ENCODE assay signal across 1 cellular context in the genomic region with DNA sequence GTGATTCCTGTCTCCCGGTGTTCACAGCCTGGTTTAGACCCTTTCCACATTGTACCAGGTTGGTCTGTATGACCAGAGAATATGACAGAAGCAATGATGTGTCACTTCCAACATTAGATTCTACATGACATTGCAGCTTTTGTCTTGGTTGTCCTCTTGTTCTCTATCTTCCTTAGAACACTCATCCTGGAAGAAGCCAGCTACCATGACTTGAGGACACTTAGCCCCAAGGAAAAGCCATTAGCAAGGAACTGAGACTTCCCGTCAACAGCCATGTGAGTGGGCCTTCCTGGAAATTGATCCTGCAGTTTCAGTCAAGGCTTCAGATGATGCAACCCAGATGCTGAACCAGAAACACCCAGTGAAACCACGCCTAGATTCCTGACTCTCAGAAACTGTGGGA.
TF ChIP-seq lines count a peak whose summit lies in the region.

No MANE protein-coding gene starts in this region.

TF ChIP-seq in HepG2, 621 proteins besides CTCF, POLR2A, EP300 and RAD21 (continued from another document and continues in another):
- TF ChIP-seq, protein P1, sequence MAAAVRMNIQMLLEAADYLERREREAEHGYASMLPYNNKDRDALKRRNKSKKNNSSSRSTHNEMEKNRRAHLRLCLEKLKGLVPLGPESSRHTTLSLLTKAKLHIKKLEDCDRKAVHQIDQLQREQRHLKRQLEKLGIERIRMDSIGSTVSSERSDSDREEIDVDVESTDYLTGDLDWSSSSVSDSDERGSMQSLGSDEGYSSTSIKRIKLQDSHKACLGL (CRISPR knock-in tag; IDR thresholded peaks at IDR 0.05): no peak
- TF ChIP-seq, protein P2, sequence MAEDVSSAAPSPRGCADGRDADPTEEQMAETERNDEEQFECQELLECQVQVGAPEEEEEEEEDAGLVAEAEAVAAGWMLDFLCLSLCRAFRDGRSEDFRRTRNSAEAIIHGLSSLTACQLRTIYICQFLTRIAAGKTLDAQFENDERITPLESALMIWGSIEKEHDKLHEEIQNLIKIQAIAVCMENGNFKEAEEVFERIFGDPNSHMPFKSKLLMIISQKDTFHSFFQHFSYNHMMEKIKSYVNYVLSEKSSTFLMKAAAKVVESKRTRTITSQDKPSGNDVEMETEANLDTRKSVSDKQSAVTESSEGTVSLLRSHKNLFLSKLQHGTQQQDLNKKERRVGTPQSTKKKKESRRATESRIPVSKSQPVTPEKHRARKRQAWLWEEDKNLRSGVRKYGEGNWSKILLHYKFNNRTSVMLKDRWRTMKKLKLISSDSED (CRISPR knock-in tag; IDR thresholded peaks at IDR 0.05): no peak
- TF ChIP-seq POGZ (CRISPR knock-in tag; IDR thresholded peaks at IDR 0.05) (0 out of 2 replicates have a peak, but pooled peaks have one; percentile 18), STAT5B (CRISPR knock-in tag; IDR thresholded peaks at IDR 0.05) (no peak), MAFG (CRISPR knock-in tag; IDR thresholded peaks at IDR 0.05) (no peak), ARHGAP35 (CRISPR knock-in tag; IDR thresholded peaks at IDR 0.05; ENCODE audit: borderline replicate concordance) (no peak), NCOA2 (CRISPR knock-in tag; IDR thresholded peaks at IDR 0.05) (peak; percentile 36; the same call in 1 of the 2 replicates), XBP1 (CRISPR knock-in tag; IDR thresholded peaks at IDR 0.05) (no peak), KAT7 (CRISPR knock-in tag; IDR thresholded peaks at IDR 0.05; ENCODE audit: borderline replicate concordance) (no peak), CEBPG (CRISPR knock-in tag; IDR thresholded peaks at IDR 0.05) (peak; percentile 86), ZNF547 (CRISPR knock-in tag; IDR thresholded peaks at IDR 0.05) (no peak), ZNF160 (CRISPR knock-in tag; IDR thresholded peaks at IDR 0.05) (no peak), ARNTL (CRISPR knock-in tag; IDR thresholded peaks at IDR 0.05) (no peak), ZNF124 (CRISPR knock-in tag; IDR thresholded peaks at IDR 0.05) (no peak), FIP1L1 (IDR thresholded peaks at IDR 0.05; ENCODE audit: borderline replicate concordance, insufficient read depth, low read depth, low read length) (no peak), NR3C1 (CRISPR knock-in tag; IDR thresholded peaks at IDR 0.05) (no peak), DNMT1 (CRISPR knock-in tag; IDR thresholded peaks at IDR 0.05) (no peak), ZNF510 (CRISPR knock-in tag; IDR thresholded peaks at IDR 0.05; ENCODE audit: low read depth) (no peak), NONO (IDR thresholded peaks at IDR 0.05) (no peak), NONO (CRISPR knock-in tag; conservative IDR thresholded peaks at IDR 0.05) (no peak), SRF (IDR thresholded peaks at IDR 0.05; ENCODE audit: low read depth, low read length) (no peak), ZBTB38 (CRISPR knock-in tag; IDR thresholded peaks at IDR 0.05) (no peak), CEBPB (IDR thresholded peaks at IDR 0.05; ENCODE audit: borderline replicate concordance, low read depth, low read length) (peak; percentile 85; the same call in 1 of the 2 replicates), FOXK2 (IDR thresholded peaks at IDR 0.05) (no peak), ZNF703 (CRISPR knock-in tag; IDR thresholded peaks at IDR 0.05; ENCODE audit: borderline replicate concordance) (no peak), SRSF9 (IDR thresholded peaks at IDR 0.05; ENCODE audit: borderline replicate concordance, insufficient read depth, low read depth, low read length, poor library complexity, severe bottlenecking) (no peak), TGIF2 (CRISPR knock-in tag; IDR thresholded peaks at IDR 0.05) (0 out of 2 replicates have a peak, but pooled peaks have one; percentile 83), CBX2 (IDR thresholded peaks at IDR 0.05; ENCODE audit: low read depth, low read length) (no peak), CBX2 (CRISPR knock-in tag; IDR thresholded peaks at IDR 0.05; ENCODE audit: low read depth) (no peak), HNF4A (CRISPR knock-in tag; IDR thresholded peaks at IDR 0.05) (no peak), SP1 (IDR thresholded peaks at IDR 0.05) (no peak), SP1 (CRISPR knock-in tag; IDR thresholded peaks at IDR 0.05) (no peak), ZEB1 (IDR thresholded peaks at IDR 0.05; ENCODE audit: insufficient replicate concordance, low read depth) (no peak), PLRG1 (conservative IDR thresholded peaks at IDR 0.05) (no peak), ZBTB3 (CRISPR knock-in tag; IDR thresholded peaks at IDR 0.05; ENCODE audit: borderline replicate concordance, low read depth) (no peak), ZNF607 (CRISPR knock-in tag; IDR thresholded peaks at IDR 0.05; ENCODE audit: borderline replicate concordance) (no peak), ZSCAN21 (CRISPR knock-in tag; IDR thresholded peaks at IDR 0.05; ENCODE audit: borderline replicate concordance) (no peak), PPARG (CRISPR knock-in tag; conservative IDR thresholded peaks at IDR 0.05) (no peak)
- TF ChIP-seq, protein P3, sequence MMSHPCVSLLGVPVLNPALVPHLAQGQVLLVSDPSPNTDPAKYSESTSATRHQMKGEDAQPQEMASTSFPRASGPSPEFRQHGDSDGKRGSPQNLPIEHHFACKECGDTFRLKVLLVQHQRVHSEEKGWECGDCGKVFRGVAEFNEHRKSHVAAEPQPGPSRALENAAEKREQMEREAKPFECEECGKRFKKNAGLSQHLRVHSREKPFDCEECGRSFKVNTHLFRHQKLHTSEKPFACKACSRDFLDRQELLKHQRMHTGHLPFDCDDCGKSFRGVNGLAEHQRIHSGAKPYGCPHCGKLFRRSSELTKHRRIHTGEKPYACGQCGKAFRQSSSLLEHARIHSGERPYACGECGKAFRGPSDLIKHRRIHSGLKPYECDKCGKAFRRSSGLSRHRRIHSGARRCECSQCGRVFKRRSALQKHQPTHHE (CRISPR knock-in tag; IDR thresholded peaks at IDR 0.05; ENCODE audit: borderline replicate concordance): no peak
- TF ChIP-seq, protein P4, sequence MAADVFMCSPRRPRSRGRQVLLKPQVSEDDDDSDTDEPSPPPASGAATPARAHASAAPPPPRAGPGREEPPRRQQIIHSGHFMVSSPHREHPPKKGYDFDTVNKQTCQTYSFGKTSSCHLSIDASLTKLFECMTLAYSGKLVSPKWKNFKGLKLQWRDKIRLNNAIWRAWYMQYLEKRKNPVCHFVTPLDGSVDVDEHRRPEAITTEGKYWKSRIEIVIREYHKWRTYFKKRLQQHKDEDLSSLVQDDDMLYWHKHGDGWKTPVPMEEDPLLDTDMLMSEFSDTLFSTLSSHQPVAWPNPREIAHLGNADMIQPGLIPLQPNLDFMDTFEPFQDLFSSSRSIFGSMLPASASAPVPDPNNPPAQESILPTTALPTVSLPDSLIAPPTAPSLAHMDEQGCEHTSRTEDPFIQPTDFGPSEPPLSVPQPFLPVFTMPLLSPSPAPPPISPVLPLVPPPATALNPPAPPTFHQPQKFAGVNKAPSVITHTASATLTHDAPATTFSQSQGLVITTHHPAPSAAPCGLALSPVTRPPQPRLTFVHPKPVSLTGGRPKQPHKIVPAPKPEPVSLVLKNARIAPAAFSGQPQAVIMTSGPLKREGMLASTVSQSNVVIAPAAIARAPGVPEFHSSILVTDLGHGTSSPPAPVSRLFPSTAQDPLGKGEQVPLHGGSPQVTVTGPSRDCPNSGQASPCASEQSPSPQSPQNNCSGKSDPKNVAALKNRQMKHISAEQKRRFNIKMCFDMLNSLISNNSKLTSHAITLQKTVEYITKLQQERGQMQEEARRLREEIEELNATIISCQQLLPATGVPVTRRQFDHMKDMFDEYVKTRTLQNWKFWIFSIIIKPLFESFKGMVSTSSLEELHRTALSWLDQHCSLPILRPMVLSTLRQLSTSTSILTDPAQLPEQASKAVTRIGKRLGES (CRISPR knock-in tag; IDR thresholded peaks at IDR 0.05; ENCODE audit: borderline replicate concordance): no peak
- TF ChIP-seq, protein P5, sequence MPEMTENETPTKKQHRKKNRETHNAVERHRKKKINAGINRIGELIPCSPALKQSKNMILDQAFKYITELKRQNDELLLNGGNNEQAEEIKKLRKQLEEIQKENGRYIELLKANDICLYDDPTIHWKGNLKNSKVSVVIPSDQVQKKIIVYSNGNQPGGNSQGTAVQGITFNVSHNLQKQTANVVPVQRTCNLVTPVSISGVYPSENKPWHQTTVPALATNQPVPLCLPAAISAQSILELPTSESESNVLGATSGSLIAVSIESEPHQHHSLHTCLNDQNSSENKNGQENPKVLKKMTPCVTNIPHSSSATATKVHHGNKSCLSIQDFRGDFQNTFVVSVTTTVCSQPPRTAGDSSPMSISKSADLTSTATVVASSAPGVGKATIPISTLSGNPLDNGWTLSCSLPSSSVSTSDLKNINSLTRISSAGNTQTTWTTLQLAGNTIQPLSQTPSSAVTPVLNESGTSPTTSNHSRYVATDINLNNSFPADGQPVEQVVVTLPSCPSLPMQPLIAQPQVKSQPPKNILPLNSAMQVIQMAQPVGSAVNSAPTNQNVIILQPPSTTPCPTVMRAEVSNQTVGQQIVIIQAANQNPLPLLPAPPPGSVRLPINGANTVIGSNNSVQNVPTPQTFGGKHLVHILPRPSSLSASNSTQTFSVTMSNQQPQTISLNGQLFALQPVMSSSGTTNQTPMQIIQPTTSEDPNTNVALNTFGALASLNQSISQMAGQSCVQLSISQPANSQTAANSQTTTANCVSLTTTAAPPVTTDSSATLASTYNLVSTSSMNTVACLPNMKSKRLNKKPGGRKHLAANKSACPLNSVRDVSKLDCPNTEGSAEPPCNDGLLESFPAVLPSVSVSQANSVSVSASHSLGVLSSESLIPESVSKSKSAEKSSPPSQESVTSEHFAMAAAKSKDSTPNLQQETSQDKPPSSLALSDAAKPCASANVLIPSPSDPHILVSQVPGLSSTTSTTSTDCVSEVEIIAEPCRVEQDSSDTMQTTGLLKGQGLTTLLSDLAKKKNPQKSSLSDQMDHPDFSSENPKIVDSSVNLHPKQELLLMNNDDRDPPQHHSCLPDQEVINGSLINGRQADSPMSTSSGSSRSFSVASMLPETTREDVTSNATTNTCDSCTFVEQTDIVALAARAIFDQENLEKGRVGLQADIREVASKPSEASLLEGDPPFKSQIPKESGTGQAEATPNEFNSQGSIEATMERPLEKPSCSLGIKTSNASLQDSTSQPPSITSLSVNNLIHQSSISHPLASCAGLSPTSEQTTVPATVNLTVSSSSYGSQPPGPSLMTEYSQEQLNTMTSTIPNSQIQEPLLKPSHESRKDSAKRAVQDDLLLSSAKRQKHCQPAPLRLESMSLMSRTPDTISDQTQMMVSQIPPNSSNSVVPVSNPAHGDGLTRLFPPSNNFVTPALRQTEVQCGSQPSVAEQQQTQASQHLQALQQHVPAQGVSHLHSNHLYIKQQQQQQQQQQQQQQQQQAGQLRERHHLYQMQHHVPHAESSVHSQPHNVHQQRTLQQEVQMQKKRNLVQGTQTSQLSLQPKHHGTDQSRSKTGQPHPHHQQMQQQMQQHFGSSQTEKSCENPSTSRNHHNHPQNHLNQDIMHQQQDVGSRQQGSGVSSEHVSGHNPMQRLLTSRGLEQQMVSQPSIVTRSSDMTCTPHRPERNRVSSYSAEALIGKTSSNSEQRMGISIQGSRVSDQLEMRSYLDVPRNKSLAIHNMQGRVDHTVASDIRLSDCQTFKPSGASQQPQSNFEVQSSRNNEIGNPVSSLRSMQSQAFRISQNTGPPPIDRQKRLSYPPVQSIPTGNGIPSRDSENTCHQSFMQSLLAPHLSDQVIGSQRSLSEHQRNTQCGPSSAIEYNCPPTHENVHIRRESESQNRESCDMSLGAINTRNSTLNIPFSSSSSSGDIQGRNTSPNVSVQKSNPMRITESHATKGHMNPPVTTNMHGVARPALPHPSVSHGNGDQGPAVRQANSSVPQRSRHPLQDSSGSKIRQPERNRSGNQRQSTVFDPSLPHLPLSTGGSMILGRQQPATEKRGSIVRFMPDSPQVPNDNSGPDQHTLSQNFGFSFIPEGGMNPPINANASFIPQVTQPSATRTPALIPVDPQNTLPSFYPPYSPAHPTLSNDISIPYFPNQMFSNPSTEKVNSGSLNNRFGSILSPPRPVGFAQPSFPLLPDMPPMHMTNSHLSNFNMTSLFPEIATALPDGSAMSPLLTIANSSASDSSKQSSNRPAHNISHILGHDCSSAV (CRISPR knock-in tag; IDR thresholded peaks at IDR 0.05; ENCODE audit: borderline replicate concordance): no peak
- TF ChIP-seq, protein P6, sequence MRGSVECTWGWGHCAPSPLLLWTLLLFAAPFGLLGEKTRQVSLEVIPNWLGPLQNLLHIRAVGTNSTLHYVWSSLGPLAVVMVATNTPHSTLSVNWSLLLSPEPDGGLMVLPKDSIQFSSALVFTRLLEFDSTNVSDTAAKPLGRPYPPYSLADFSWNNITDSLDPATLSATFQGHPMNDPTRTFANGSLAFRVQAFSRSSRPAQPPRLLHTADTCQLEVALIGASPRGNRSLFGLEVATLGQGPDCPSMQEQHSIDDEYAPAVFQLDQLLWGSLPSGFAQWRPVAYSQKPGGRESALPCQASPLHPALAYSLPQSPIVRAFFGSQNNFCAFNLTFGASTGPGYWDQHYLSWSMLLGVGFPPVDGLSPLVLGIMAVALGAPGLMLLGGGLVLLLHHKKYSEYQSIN (CRISPR knock-in tag; IDR thresholded peaks at IDR 0.05; ENCODE audit: borderline replicate concordance): no peak
- TF ChIP-seq, protein P7, sequence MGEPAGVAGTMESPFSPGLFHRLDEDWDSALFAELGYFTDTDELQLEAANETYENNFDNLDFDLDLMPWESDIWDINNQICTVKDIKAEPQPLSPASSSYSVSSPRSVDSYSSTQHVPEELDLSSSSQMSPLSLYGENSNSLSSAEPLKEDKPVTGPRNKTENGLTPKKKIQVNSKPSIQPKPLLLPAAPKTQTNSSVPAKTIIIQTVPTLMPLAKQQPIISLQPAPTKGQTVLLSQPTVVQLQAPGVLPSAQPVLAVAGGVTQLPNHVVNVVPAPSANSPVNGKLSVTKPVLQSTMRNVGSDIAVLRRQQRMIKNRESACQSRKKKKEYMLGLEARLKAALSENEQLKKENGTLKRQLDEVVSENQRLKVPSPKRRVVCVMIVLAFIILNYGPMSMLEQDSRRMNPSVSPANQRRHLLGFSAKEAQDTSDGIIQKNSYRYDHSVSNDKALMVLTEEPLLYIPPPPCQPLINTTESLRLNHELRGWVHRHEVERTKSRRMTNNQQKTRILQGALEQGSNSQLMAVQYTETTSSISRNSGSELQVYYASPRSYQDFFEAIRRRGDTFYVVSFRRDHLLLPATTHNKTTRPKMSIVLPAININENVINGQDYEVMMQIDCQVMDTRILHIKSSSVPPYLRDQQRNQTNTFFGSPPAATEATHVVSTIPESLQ (CRISPR knock-in tag; conservative IDR thresholded peaks at IDR 0.05): no peak
- TF ChIP-seq, protein P8, sequence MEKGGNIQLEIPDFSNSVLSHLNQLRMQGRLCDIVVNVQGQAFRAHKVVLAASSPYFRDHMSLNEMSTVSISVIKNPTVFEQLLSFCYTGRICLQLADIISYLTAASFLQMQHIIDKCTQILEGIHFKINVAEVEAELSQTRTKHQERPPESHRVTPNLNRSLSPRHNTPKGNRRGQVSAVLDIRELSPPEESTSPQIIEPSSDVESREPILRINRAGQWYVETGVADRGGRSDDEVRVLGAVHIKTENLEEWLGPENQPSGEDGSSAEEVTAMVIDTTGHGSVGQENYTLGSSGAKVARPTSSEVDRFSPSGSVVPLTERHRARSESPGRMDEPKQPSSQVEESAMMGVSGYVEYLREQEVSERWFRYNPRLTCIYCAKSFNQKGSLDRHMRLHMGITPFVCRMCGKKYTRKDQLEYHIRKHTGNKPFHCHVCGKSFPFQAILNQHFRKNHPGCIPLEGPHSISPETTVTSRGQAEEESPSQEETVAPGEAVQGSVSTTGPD (CRISPR knock-in tag; IDR thresholded peaks at IDR 0.05): no peak
